In genomic region chr1:227899141-227899819, GRCh38 we compare ENCODE assay signal across 13 cellular contexts. TPM values are rescaled to one million over a fixed set of nuclear protein-coding genes. Genes with fewer than 3 reads are reported as not detected.
A peak's percentile ranks its signal among the peaks of the same experiment; 100 is the strongest.
DNase-seq lines count a peak whose midpoint lies in the region; ATAC-seq and TF ChIP-seq lines count a peak whose summit lies in the region.
"Had no signal": no experiment of that assay in that cellular context is flagged by ENCODE, and none has a peak within 500 bp of the region (broad histone marks: within the 10 kb centered on the region; RNA-seq: fewer than 3 reads in every experiment).

No MANE protein-coding gene starts in this region.

- CTCF ChIA-PET in CD8-positive, alpha-beta T cell (lab: Charles Lee), result interaction anchor here (1.4 kb wide), 1 partner anchor 111 kb away, joined by 4 read pairs; no protein-coding TSS in a partner anchor

- peaks cover 0 to 10% (median 3%) of the 10 kb centered on the region in 4 donors for H3K4me1 Mint-ChIP-seq in CD4-positive, CD25-positive, alpha-beta regulatory T cell
- H3K4me1 Mint-ChIP-seq in CD8-positive, alpha-beta T cell (ENCODE audit: low read depth), result peaks cover 12% of the 10 kb centered on the region
- H3K4me1 Mint-ChIP-seq in osteocyte (ENCODE audit: unreplicated experiment), result peaks cover 22% of the 10 kb centered on the region

- H3K36me3 Mint-ChIP-seq in CD4-positive, CD25-positive, alpha-beta regulatory T cell, result no peaks in the 10 kb centered on the region
- H3K36me3 Mint-ChIP-seq in CD8-positive, alpha-beta T cell, result no peaks in the 10 kb centered on the region
- H3K36me3 Mint-ChIP-seq in osteocyte (ENCODE audit: unreplicated experiment), result no peaks in the 10 kb centered on the region

- no peak overlapping the region for H3K4me3 Mint-ChIP-seq in CD4-positive, CD25-positive, alpha-beta regulatory T cell
- H3K4me3 Mint-ChIP-seq in CD8-positive, alpha-beta T cell, result no peak overlapping the region
- no peak overlapping the region for H3K4me3 Mint-ChIP-seq in osteocyte (ENCODE audit: unreplicated experiment)

- ATAC-seq in CD4-positive, CD25-positive, alpha-beta regulatory T cell (ENCODE audit: low read depth in 2 of 2), result peak in 1 of 2 donors; percentile 17
- no peak for ATAC-seq in CD8-positive, alpha-beta T cell

- H3K9me3 ChIP-seq in CD4-positive, CD25-positive, alpha-beta regulatory T cell (ENCODE audit: control insufficient read depth in 2 of 2, low read length in 2 of 2), result no peaks in the 10 kb centered on the region
- H3K9me3 ChIP-seq in CD8-positive, alpha-beta T cell (ENCODE audit: low read length), result no peaks in the 10 kb centered on the region

- POLR2A ChIA-PET in CD8-positive, alpha-beta T cell (lab: Charles Lee), result no interaction called here

- no peaks in the 10 kb centered on the region for H3K9me3 Mint-ChIP-seq in CD4-positive, CD25-positive, alpha-beta regulatory T cell
- no peaks in the 10 kb centered on the region for H3K9me3 Mint-ChIP-seq in CD8-positive, alpha-beta T cell
- H3K9me3 Mint-ChIP-seq in osteocyte (ENCODE audit: unreplicated experiment), result no peaks in the 10 kb centered on the region

- intact Hi-C loops in CD8-positive, alpha-beta T cell (cut with DNase I, micrococcal nuclease), result no loop called here

- H3K36me3 ChIP-seq in CD4-positive, CD25-positive, alpha-beta regulatory T cell (ENCODE audit: control insufficient read depth, insufficient read depth, low read length), result no peaks in the 10 kb centered on the region
- H3K36me3 ChIP-seq in CD8-positive, alpha-beta T cell (ENCODE audit: insufficient read depth, low read length), result no peaks in the 10 kb centered on the region

- no peak overlapping the region for H3K27ac ChIP-seq in CD4-positive, CD25-positive, alpha-beta regulatory T cell (ENCODE audit: insufficient read depth, low read length, poor library complexity, severe bottlenecking)
- H3K27ac ChIP-seq in CD8-positive, alpha-beta T cell (ENCODE audit: low read depth, low read length), result no peak overlapping the region

- H3K27me3 Mint-ChIP-seq in CD4-positive, CD25-positive, alpha-beta regulatory T cell, result no peaks in the 10 kb centered on the region
- no peaks in the 10 kb centered on the region for H3K27me3 Mint-ChIP-seq in CD8-positive, alpha-beta T cell (ENCODE audit: low read depth)
- H3K27me3 Mint-ChIP-seq in osteocyte (ENCODE audit: unreplicated experiment), result no peaks in the 10 kb centered on the region

- H3K27me3 ChIP-seq in CD4-positive, CD25-positive, alpha-beta regulatory T cell (ENCODE audit: control insufficient read depth, insufficient read depth, low read length), result no peaks in the 10 kb centered on the region
- H3K27me3 ChIP-seq in CD8-positive, alpha-beta T cell (ENCODE audit: insufficient read depth, low read length), result no peaks in the 10 kb centered on the region

- no peak for TF ChIP-seq CTCF in CD8-positive, alpha-beta T cell (IDR thresholded peaks at IDR 0.05)
- TF ChIP-seq CTCF in osteocyte (IDR thresholded peaks at IDR 0.05), result no peak

- no peak for DNase-seq in CD4-positive, CD25-positive, alpha-beta regulatory T cell
- DNase-seq in CD8-positive, alpha-beta T cell, result peak in 2 of 7 experiments; percentile 11 to 45
- peak; percentile 41 for DNase-seq in ecto neural progenitor cell (ENCODE audit: low spot score)
- peak; percentile 77 for DNase-seq in osteocyte (ENCODE audit: extremely low spot score, unreplicated experiment)
- no peak for DNase-seq in dermis blood vessel endothelial cell
- DNase-seq in COR-L47 (lab: John Stamatoyannopoulos, UW), result no peak
- no peak for DNase-seq in H4 (ENCODE audit: low spot score)
- no peak for DNase-seq in EL
- DNase-seq: amygdala, Kasumi-1, NCI-H2029 treated with DMSO at 0.1 percent for 48 hours, NCI-H774, T-helper 9 cell had no signal

- H3K4me1 ChIP-seq in CD4-positive, CD25-positive, alpha-beta regulatory T cell (ENCODE audit: control insufficient read depth, insufficient read depth, low read length, poor library complexity, severe bottlenecking), result no peaks in the 10 kb centered on the region
- H3K4me1 ChIP-seq in CD8-positive, alpha-beta T cell (ENCODE audit: insufficient read depth, low read length), result no peaks in the 10 kb centered on the region

- no peak overlapping the region for H3K4me3 ChIP-seq in CD4-positive, CD25-positive, alpha-beta regulatory T cell (ENCODE audit: low read depth, low read length)
- H3K4me3 ChIP-seq in CD8-positive, alpha-beta T cell (ENCODE audit: low read depth, low read length), result no peak overlapping the region

- peak overlapping the region in 2 of 3 donors; percentile 38 to 71 for H3K27ac Mint-ChIP-seq in CD4-positive, CD25-positive, alpha-beta regulatory T cell
- H3K27ac Mint-ChIP-seq in CD8-positive, alpha-beta T cell, result peak overlapping the region; percentile 73
- H3K27ac Mint-ChIP-seq in osteocyte (ENCODE audit: unreplicated experiment), result no peak overlapping the region

RNA-seq across cellular contexts. Expression of gene WNT9A, which starts 48.5 kb away (rescaled TPM):
- total RNA-seq in CD4-positive, CD25-positive, alpha-beta regulatory T cell, result 0.20 TPM
- not detected for polyA plus RNA-seq in CD4-positive, CD25-positive, alpha-beta regulatory T cell
- not detected for total RNA-seq in CD8-positive, alpha-beta T cell
- total RNA-seq in osteocyte (4.8 and 4.9 TPM in 2 replicates), dermis blood vessel endothelial cell (1.8 and 2.9 TPM in 2 replicates)
- 0.37 and 0.47 TPM in 2 replicates for total RNA-seq in H4 (2014; rRNA removed; shearing (Covaris generic))

Comparison
In these comparisons a context has a peak if more than half of its experiments do, and no peak if none do; other contexts are left out.
1. DNase-seq: peak in ecto neural progenitor cell (single experiment) and osteocyte (single experiment); none in CD4-positive, CD25-positive, alpha-beta regulatory T cell (0 of 3), dermis blood vessel endothelial cell (single experiment), COR-L47 (single experiment), H4 (single experiment) and EL (single experiment).